Comparison of ENCODE assay signal across 8 cellular contexts in the genomic region with DNA sequence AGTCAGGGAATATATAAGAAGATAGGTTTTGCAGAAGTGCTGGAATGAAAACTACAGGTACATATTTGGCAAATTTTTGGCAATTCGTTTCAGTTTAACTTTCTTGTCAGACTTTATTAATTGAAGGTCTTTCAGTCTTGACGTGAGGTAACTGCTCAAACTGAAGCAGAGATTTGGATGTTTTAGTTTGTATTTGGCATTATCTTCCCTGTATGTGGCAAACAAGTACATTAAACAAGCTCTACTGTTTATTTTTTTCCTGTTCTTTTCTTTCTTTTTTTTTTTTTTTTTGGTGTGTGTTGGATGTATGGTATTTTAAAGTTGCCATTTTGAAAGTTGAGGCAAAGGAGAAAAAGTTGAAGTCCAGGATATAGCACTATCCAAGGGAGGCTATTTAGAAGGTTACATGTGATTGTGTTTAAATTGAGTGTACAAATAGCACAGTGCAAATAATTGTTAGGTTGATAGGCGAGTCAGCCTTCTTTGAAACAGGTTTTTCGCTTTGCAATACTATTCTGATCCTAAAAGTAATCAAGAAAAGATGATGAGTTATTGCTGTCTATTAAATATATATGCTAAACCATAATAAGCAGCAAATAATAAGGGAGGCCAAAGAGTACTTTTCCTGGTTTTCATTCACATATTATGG. TPM values are rescaled to one million over a fixed set of nuclear protein-coding genes. Genes with fewer than 3 reads are reported as not detected.
A peak's percentile ranks its signal among the peaks of the same experiment; 100 is the strongest.
DNase-seq lines count a peak whose midpoint lies in the region; ATAC-seq and TF ChIP-seq lines count a peak whose summit lies in the region.

No MANE protein-coding gene starts in this region.

- H3K4ac ChIP-seq in IMR-90 (ENCODE audit: low read depth, low read length): no peak overlapping the region

- POLR2A ChIA-PET in BJ (lab: Charles Lee) (interaction anchor here (0.6 kb wide), 1 partner anchor 92 kb away, joined by 5 read pairs; no protein-coding TSS in a partner anchor), IMR-90 (lab: Charles Lee; ENCODE audit: unreplicated experiment) (no interaction called here)
- POLR2A ChIA-PET in naive thymus-derived CD4-positive, alpha-beta T cell (lab: Charles Lee): interaction anchor here (0.5 to 2.3 kb wide), 4 partner anchors 74 to 603 kb away, joined by 3 to 10 read pairs (median 6); no protein-coding TSS in a partner anchor

- H3K36me3 ChIP-seq in BJ (ENCODE audit: control insufficient read depth, insufficient read depth, low read length) (no peaks in the 10 kb centered on the region), IMR-90 (ENCODE audit: control insufficient read depth, insufficient read depth, low read length) (no peaks in the 10 kb centered on the region)
- peaks cover 0 to 8% (median 0%) of the 10 kb centered on the region in 3 experiments for H3K36me3 ChIP-seq in naive thymus-derived CD4-positive, alpha-beta T cell (ENCODE audit: control insufficient read depth in 2 of 3, insufficient read depth in 3 of 3, low read length in 3 of 3)

- H3K4me1 Mint-ChIP-seq in central memory CD8-positive, alpha-beta T cell: peaks cover 18% of the 10 kb centered on the region
- peaks cover 17 to 57% (median 42%) of the 10 kb centered on the region in 7 donors for H3K4me1 Mint-ChIP-seq in naive thymus-derived CD4-positive, alpha-beta T cell

- no peak overlapping the region for H2AK9ac ChIP-seq in IMR-90 (replicated peaks; ENCODE audit: low read depth, low read length, poor library complexity)

- peaks cover 11% of the 10 kb centered on the region; the same call in 1 of the 2 replicates for H4K20me1 ChIP-seq in IMR-90 (ENCODE audit: insufficient read depth, low read length)

- H3K4me3 Mint-ChIP-seq in central memory CD8-positive, alpha-beta T cell: peak overlapping the region; percentile 80
- H3K4me3 Mint-ChIP-seq in naive thymus-derived CD4-positive, alpha-beta T cell: peak overlapping the region; percentile 36 to 95 (median 94)

- no peak overlapping the region for H2AFZ ChIP-seq in IMR-90 (replicated peaks; ENCODE audit: low read length, poor library complexity)

- no peak overlapping the region for H2BK20ac ChIP-seq in IMR-90 (ENCODE audit: low read depth, low read length)

- DNase-seq in BJ (ENCODE audit: low read depth) (no peak), IMR-90 (no peak), RPMI8226 (no peak), NCI-H2227 treated with DMSO at 0.1 percent for 48 hours (lab: John Stamatoyannopoulos, UW) (no peak), NOMO-1 treated with DMSO at 0.1 percent for 48 hours (lab: John Stamatoyannopoulos, UW; ENCODE audit: unreplicated experiment) (no peak), middle frontal gyrus (ENCODE audit: extremely low spot score, low spot score) (no peak)
- no peak for DNase-seq in central memory CD8-positive, alpha-beta T cell (ENCODE audit: low spot score in 2 of 2)
- no peak for DNase-seq in naive thymus-derived CD4-positive, alpha-beta T cell

- peaks cover 4% of the 10 kb centered on the region for H3K9me1 ChIP-seq in IMR-90 (ENCODE audit: insufficient read depth, low read length)

- CTCF ChIA-PET in BJ (lab: Yijun Ruan, JAX): interaction anchor here (1.5 kb wide), 1 partner anchor 10 kb away, joined by 7 read pairs; no protein-coding TSS in a partner anchor
- CTCF ChIA-PET in IMR-90 (lab: Yijun Ruan, JAX): no interaction called here
- CTCF ChIA-PET in naive thymus-derived CD4-positive, alpha-beta T cell (lab: Charles Lee): interaction anchor here (1.1 kb wide), 1 partner anchor 10 kb away, joined by 3 read pairs; no protein-coding TSS in a partner anchor

- H3K18ac ChIP-seq in IMR-90 (ENCODE audit: low read depth, low read length): no peak overlapping the region

- TSS peak; percentile 20 for BruUV-seq in IMR-90 (replicated peaks; lab: Mats Ljungman, UMichigan)

- H3K4me1 ChIP-seq in IMR-90 (ENCODE audit: control insufficient read depth, insufficient read depth, low read length): peaks cover 6% of the 10 kb centered on the region
- H3K4me1 ChIP-seq in naive thymus-derived CD4-positive, alpha-beta T cell (ENCODE audit: control insufficient read depth in 2 of 2, insufficient read depth in 2 of 2, low read length in 2 of 2): peaks cover 0 to 4% of the 10 kb centered on the region in 2 donors

- H2BK5ac ChIP-seq in IMR-90 (ENCODE audit: low read depth, low read length, poor library complexity, severe bottlenecking): no peak overlapping the region

- in situ Hi-C loops in IMR-90 (cut with MboI; ENCODE audit: low sequenced_read_pairs): no loop called here

- no peaks in the 10 kb centered on the region for H3K9me3 ChIP-seq in IMR-90 (ENCODE audit: control insufficient read depth, insufficient read depth, low read length)
- no peaks in the 10 kb centered on the region for H3K9me3 ChIP-seq in naive thymus-derived CD4-positive, alpha-beta T cell (ENCODE audit: control insufficient read depth in 2 of 3, low read length in 3 of 3)

- H3K27ac Mint-ChIP-seq in central memory CD8-positive, alpha-beta T cell (ENCODE audit: low read depth): no peak overlapping the region
- peak overlapping the region; percentile 20 to 92 (median 81) for H3K27ac Mint-ChIP-seq in naive thymus-derived CD4-positive, alpha-beta T cell

- no peak for TF ChIP-seq POLR2A in IMR-90 (IDR thresholded peaks at IDR 0.05; ENCODE audit: low read depth, low read length)

- H2AK5ac ChIP-seq in IMR-90 (ENCODE audit: low read depth, low read length): no peak overlapping the region

- TF ChIP-seq CTCF in BJ (IDR thresholded peaks at IDR 0.05; ENCODE audit: insufficient read depth, low read depth, low read length): no peak
- no peak for TF ChIP-seq CTCF in IMR-90 (conservative IDR thresholded peaks at IDR 0.05; ENCODE audit: low read depth, low read length)

- H3K23ac ChIP-seq in IMR-90 (ENCODE audit: low read depth, low read length): peak overlapping the region; percentile 81; the same call in 1 of the 2 replicates

- H4K5ac ChIP-seq in IMR-90 (ENCODE audit: low read depth, low read length): no peak overlapping the region

- peak overlapping the region; percentile 89 for H3K4me3 ChIP-seq in BJ (ENCODE audit: low read depth, low read length)
- peak overlapping the region; percentile 99; the same call in 1 of the 2 replicates for H3K4me3 ChIP-seq in IMR-90 (ENCODE audit: insufficient read depth, low read depth, low read length)
- H3K4me3 ChIP-seq in naive thymus-derived CD4-positive, alpha-beta T cell (ENCODE audit: low read length): peak overlapping the region; percentile 83

- H3K56ac ChIP-seq in IMR-90 (ENCODE audit: extremely low read depth, insufficient read depth, low read length): no peak overlapping the region

- 0% methylated on average over 1 of the region's 4 CpGs; no CpG with 5 or more reads in 1 of the 2 experiments for WGBS in IMR-90 (ENCODE audit: extremely low coverage in 2 of 2, insufficient read length in 1 of 2), 2 experiments

- no peak overlapping the region for H2BK15ac ChIP-seq in IMR-90 (ENCODE audit: low read depth, low read length)

- no peak overlapping the region for H4K91ac ChIP-seq in IMR-90 (ENCODE audit: insufficient read depth, low read depth, low read length)

- H2BK120ac ChIP-seq in IMR-90 (ENCODE audit: low read depth, low read length): no peak overlapping the region

- ATAC-seq in IMR-90 (ENCODE audit: low read depth): no peak
- no peak for ATAC-seq in central memory CD8-positive, alpha-beta T cell (replicated peaks; ENCODE audit: extremely low read depth, poor library complexity, severe bottlenecking)
- no peak for ATAC-seq in naive thymus-derived CD4-positive, alpha-beta T cell

- peaks cover 7% of the 10 kb centered on the region for H3K36me3 Mint-ChIP-seq in central memory CD8-positive, alpha-beta T cell (ENCODE audit: insufficient read depth)
- peaks cover 0 to 5% (median 0%) of the 10 kb centered on the region in 5 donors for H3K36me3 Mint-ChIP-seq in naive thymus-derived CD4-positive, alpha-beta T cell

- no peaks in the 10 kb centered on the region for H3K9me3 Mint-ChIP-seq in central memory CD8-positive, alpha-beta T cell
- H3K9me3 Mint-ChIP-seq in naive thymus-derived CD4-positive, alpha-beta T cell: peaks cover 0 to 3% (median 0%) of the 10 kb centered on the region in 11 donors

- no peak overlapping the region for H3K14ac ChIP-seq in IMR-90 (replicated peaks; ENCODE audit: low read depth, low read length)

- no peak overlapping the region for H3K9ac ChIP-seq in IMR-90 (ENCODE audit: low read depth, low read length)

- no peak overlapping the region for H4K8ac ChIP-seq in IMR-90 (ENCODE audit: low read depth in 2 of 2, low read length in 2 of 2)

- no peak for TF ChIP-seq RAD21 in IMR-90 (IDR thresholded peaks at IDR 0.05; ENCODE audit: low read length)

- H3K79me1 ChIP-seq in IMR-90 (ENCODE audit: low read depth in 1 of 2, low read length in 2 of 2): peaks cover 10 to 43% of the 10 kb centered on the region in 2 experiments; a peak in 3 of 4 replicates

- peak overlapping the region; percentile 94; the same call in 1 of the 2 replicates for H3K4me2 ChIP-seq in IMR-90 (ENCODE audit: low read depth, low read length)

- dilution Hi-C loops in IMR-90 (cut with HindIII; ENCODE audit: low sequenced_read_pairs, unreplicated experiment): no loop called here

- no peaks in the 10 kb centered on the region for H3K27me3 Mint-ChIP-seq in central memory CD8-positive, alpha-beta T cell
- H3K27me3 Mint-ChIP-seq in naive thymus-derived CD4-positive, alpha-beta T cell: peaks cover 0 to 19% (median 0%) of the 10 kb centered on the region in 5 donors

- H3K27ac ChIP-seq in IMR-90 (ENCODE audit: insufficient read depth, low read length): no peak overlapping the region
- peak overlapping the region; percentile 31 for H3K27ac ChIP-seq in naive thymus-derived CD4-positive, alpha-beta T cell (ENCODE audit: low read depth, low read length)

- H3K27me3 ChIP-seq in BJ (ENCODE audit: control insufficient read depth, insufficient read depth, low read length) (no peaks in the 10 kb centered on the region), IMR-90 (ENCODE audit: control insufficient read depth, insufficient read depth, low read length) (no peaks in the 10 kb centered on the region)
- no peaks in the 10 kb centered on the region for H3K27me3 ChIP-seq in naive thymus-derived CD4-positive, alpha-beta T cell (ENCODE audit: control insufficient read depth in 2 of 2, insufficient read depth in 2 of 2, low read length in 2 of 2)

- intact Hi-C loops in IMR-90 (cut with micrococcal nuclease): loop anchor here (2.0 to 10.0 kb wide), 5 partner anchors 138 to 745 kb away; no protein-coding TSS in a partner anchor
- intact Hi-C loops in naive thymus-derived CD4-positive, alpha-beta T cell (cut with micrococcal nuclease): loop anchor here (5.0 to 10.0 kb wide), 5 partner anchors 547 to 1165 kb away; a partner anchor contains a TSS

RNA-seq across cellular contexts. Expression of a gene that starts 2.2 kb away (rescaled TPM):
- polyA plus RNA-seq in BJ (2011; rRNA removed) (27.9 and 31.7 TPM in 2 replicates), IMR-90 (2012; rRNA removed) (12.0 and 13.1 TPM in 2 replicates)
- 20.9 and 26.8 TPM in 2 replicates for polyA minus RNA-seq in BJ (2011; rRNA and poly(A)+ RNA removed)
- 15.6 and 16.4 TPM in 2 replicates for total RNA-seq in IMR-90 (2012; rRNA removed)
- polyA plus RNA-seq in IMR-90 (2012; cell fraction: cytosol; rRNA removed): 3.5 and 6.0 TPM in 2 replicates
- polyA plus RNA-seq in IMR-90 (2012; cell fraction: nucleus; rRNA removed; ENCODE audit: low replicate concordance): 8.6 and 46.5 TPM in 2 replicates
- 10 to 100 TPM; 15.6 to 38.1 (median 22.0) TPM for total RNA-seq in naive thymus-derived CD4-positive, alpha-beta T cell
- 1 to 10 TPM; 3.6 to 6.1 TPM for polyA plus RNA-seq in naive thymus-derived CD4-positive, alpha-beta T cell

RNA-seq across cellular contexts. Expression of a gene that starts 42.4 kb away (rescaled TPM):
- polyA plus RNA-seq in BJ (2011; rRNA removed) (113 TPM in 2 replicates), IMR-90 (2012; rRNA removed) (75.0 and 87.2 TPM in 2 replicates)
- 53.9 and 65.6 TPM in 2 replicates for polyA minus RNA-seq in BJ (2011; rRNA and poly(A)+ RNA removed)
- 122 and 158 TPM in 2 replicates for total RNA-seq in IMR-90 (2012; rRNA removed)
- polyA plus RNA-seq in IMR-90 (2012; cell fraction: cytosol; rRNA removed): 57.5 and 86.3 TPM in 2 replicates
- polyA plus RNA-seq in IMR-90 (2012; cell fraction: nucleus; rRNA removed; ENCODE audit: low replicate concordance): 53.4 and 70.8 TPM in 2 replicates
- total RNA-seq in naive thymus-derived CD4-positive, alpha-beta T cell: 10 to 100 TPM; 41.3 to 63.8 (median 55.8) TPM
- 10 to 100 TPM; 52.5 to 73.6 TPM for polyA plus RNA-seq in naive thymus-derived CD4-positive, alpha-beta T cell
